8 cellular contexts compared by ENCODE assay signal in genomic region chr12:56636675-56637540, GRCh38. TPM values are rescaled to one million over a fixed set of nuclear protein-coding genes. Genes with fewer than 3 reads are reported as not detected.
A peak's percentile ranks its signal among the peaks of the same experiment; 100 is the strongest.
DNase-seq lines count a peak whose midpoint lies in the region; ATAC-seq and TF ChIP-seq lines count a peak whose summit lies in the region.

No MANE protein-coding gene starts in this region.

- peak; percentile 46 for ATAC-seq in HG03196 (IDR thresholded peaks at IDR 0.05; ENCODE audit: unreplicated experiment)

- peaks cover 2% of the 10 kb centered on the region for H3K36me3 ChIP-seq in kidney epithelial cell (ENCODE audit: control insufficient read depth, insufficient read depth, low read length)

- DNase-seq in AG10803 (ENCODE audit: low read depth) (peak; percentile 100), NCI-H226 (peak; percentile 100), cerebellum (ENCODE audit: low spot score) (peak; percentile 97), kidney epithelial cell (ENCODE audit: low read depth) (peak; percentile 95)
- DNase-seq in activated CD4-positive, CD25-positive, alpha-beta regulatory T cell treated with anti-CD3 and anti-CD28 coated beads, Interleukin-2, amount 50 U/mL, for 72 hours, result peak; percentile 71
- peak; percentile 75 to 82 for DNase-seq in stimulated activated CD4-positive, alpha-beta T cell treated with anti-CD3 and anti-CD28 coated beads, Interleukin-1b, Interleukin-23, amount 100 ng/mL, for 1 hour (ENCODE audit: low read depth in 2 of 2)

- peak; percentile 52 for TF ChIP-seq POLR2A in GM18951 (IDR thresholded peaks at IDR 0.05; ENCODE audit: extremely low read depth, insufficient read depth, insufficient read length)

- no peaks in the 10 kb centered on the region for H3K27me3 ChIP-seq in kidney epithelial cell (ENCODE audit: control insufficient read depth, insufficient read depth, low read length)

- H3K4me3 ChIP-seq in AG10803 (ENCODE audit: low read length) (peak overlapping the region; percentile 94), kidney epithelial cell (ENCODE audit: low read depth, low read length) (peak overlapping the region; percentile 86)

- TF ChIP-seq CTCF in AG10803 (conservative IDR thresholded peaks at IDR 0.05; ENCODE audit: low read length) (peak; percentile 86), kidney epithelial cell (IDR thresholded peaks at IDR 0.05; ENCODE audit: insufficient read depth, low read length, poor library complexity, severe bottlenecking) (peak; percentile 75)

- in situ Hi-C loops in GM18951 (cut with MboI; ENCODE audit: low sequenced_read_pairs, unreplicated experiment), result no loop called here

RNA-seq across cellular contexts. Expression of gene BAZ2A, which starts 6.8 kb away (rescaled TPM):
- total RNA-seq in cerebellum (32.8 TPM), kidney epithelial cell (37.9 and 49.9 TPM in 2 replicates)

RNA-seq across cellular contexts. Expression of gene ATP5F1B, which starts 8.9 kb away (rescaled TPM):
- 238 TPM for total RNA-seq in cerebellum
- total RNA-seq in kidney epithelial cell, result 399 and 419 TPM in 2 replicates

RNA-seq across cellular contexts. Expression of gene PTGES3, which starts 51.2 kb away (rescaled TPM):
- total RNA-seq in cerebellum (69.1 TPM), kidney epithelial cell (114 and 119 TPM in 2 replicates)

Comparison
In these comparisons a context has a peak if more than half of its experiments do, and no peak if none do; other contexts are left out.
1. Peak in every context shown above with its lines: DNase-seq, ATAC-seq and H3K4me3 ChIP-seq.